Comparison of ENCODE assay signal across 29 cellular contexts in genomic region chr19:41578886-41579285, GRCh38. TPM values are rescaled to one million over a fixed set of nuclear protein-coding genes. Genes with fewer than 3 reads are reported as not detected.
DNase-seq lines count a peak whose midpoint lies in the region; ATAC-seq and TF ChIP-seq lines count a peak whose summit lies in the region.
"Had no signal": no experiment of that assay in that cellular context is flagged by ENCODE, and none has a peak within 500 bp of the region (broad histone marks: within the 10 kb centered on the region; RNA-seq: fewer than 3 reads in every experiment).

No MANE protein-coding gene starts in this region.

- H2BK120ac ChIP-seq in neuronal stem cell (ENCODE audit: low read depth, low read length), result no peak overlapping the region

- no peak overlapping the region for H2BK12ac ChIP-seq in neuronal stem cell (ENCODE audit: low read length)

- no peak for ATAC-seq in T-helper 17 cell
- ATAC-seq in naive thymus-derived CD8-positive, alpha-beta T cell, result no peak
- ATAC-seq: GM12878 had no signal

- no peak for DNase-seq in T-helper 17 cell
- peak; percentile 81 for DNase-seq in esophagus muscularis mucosa (ENCODE audit: extremely low spot score)
- DNase-seq in osteocyte (ENCODE audit: extremely low spot score, unreplicated experiment), result peak; percentile 51
- DNase-seq in neuronal stem cell (ENCODE audit: low spot score), result no peak
- DNase-seq in SW480 (ENCODE audit: low spot score), result no peak
- no peak for DNase-seq in naive thymus-derived CD8-positive, alpha-beta T cell
- DNase-seq: 8988T; ACHN; BE2C; C1 segment of cervical spinal cord; CD4-positive, alpha-beta memory T cell; CD4-positive, CD25-positive, alpha-beta regulatory T cell; CD8-positive, alpha-beta memory T cell; COR-L47; DMS 273 treated with DMSO at 0.1 percent for 48 hours; DMS153; DMS53; DMS79; DND-41; EL; GDM1 had no signal

- no peak for TF ChIP-seq EP300 in esophagus muscularis mucosa (IDR thresholded peaks at IDR 0.05)

- H3K79me1 ChIP-seq in neuronal stem cell (ENCODE audit: low read depth, low read length), result no peaks in the 10 kb centered on the region

- no peak overlapping the region for H2BK5ac ChIP-seq in neuronal stem cell (ENCODE audit: low read length)

- H3K9me3 ChIP-seq in Loucy (ENCODE audit: insufficient read depth, low read depth, low read length), result peaks cover 10% of the 10 kb centered on the region; the same call in 1 of the 2 replicates
- H3K9me3 ChIP-seq in T-helper 17 cell (ENCODE audit: control insufficient read depth, low read length, poor library complexity, severe bottlenecking), result no peaks in the 10 kb centered on the region
- peaks cover 0 to 27% (median 11%) of the 10 kb centered on the region in 4 donors for H3K9me3 ChIP-seq in esophagus muscularis mucosa
- H3K9me3 ChIP-seq in neuronal stem cell (replicated peaks in 1 of 2; ENCODE audit: control insufficient read depth in 2 of 2, insufficient read depth in 1 of 2, low read depth in 1 of 2, low read length in 2 of 2), result peaks cover 0 to 18% of the 10 kb centered on the region in 2 donors
- H3K9me3 ChIP-seq: BE2C had no signal

- H3K27ac ChIP-seq in esophagus muscularis mucosa (replicated peaks in 1 of 4) (no peak overlapping the region), neuronal stem cell (replicated peaks; ENCODE audit: low read length) (no peak overlapping the region)
- H3K27ac ChIP-seq: BLaER1 had no signal

- no peak overlapping the region for H3K18ac ChIP-seq in neuronal stem cell (ENCODE audit: low read length)

- H3K4me2 ChIP-seq in Loucy (ENCODE audit: low read depth, low read length, poor library complexity, severe bottlenecking), result peak overlapping the region; percentile 81
- H3K4me2 ChIP-seq in neuronal stem cell (ENCODE audit: insufficient read depth, low read length, poor library complexity, severe bottlenecking), result no peak overlapping the region
- H3K4me2 ChIP-seq: BLaER1 had no signal

- TF ChIP-seq CTCF in Loucy (conservative IDR thresholded peaks at IDR 0.05; ENCODE audit: low read length) (no peak), esophagus muscularis mucosa (IDR thresholded peaks at IDR 0.05) (no peak), osteocyte (IDR thresholded peaks at IDR 0.05) (no peak)

- H3K79me2 ChIP-seq in Loucy (ENCODE audit: insufficient read depth, low read length), result no peaks in the 10 kb centered on the region

- H3K9me2 ChIP-seq in Loucy (replicated peaks; ENCODE audit: low read depth, low read length), result no peaks in the 10 kb centered on the region

- no peak overlapping the region for H3K4me3 Mint-ChIP-seq in T-helper 17 cell
- no peak overlapping the region for H3K4me3 Mint-ChIP-seq in osteocyte (ENCODE audit: unreplicated experiment)
- no peak overlapping the region for H3K4me3 Mint-ChIP-seq in naive thymus-derived CD8-positive, alpha-beta T cell
- H3K4me3 Mint-ChIP-seq: CD14-positive monocyte; CD4-positive, alpha-beta memory T cell; CD4-positive, CD25-positive, alpha-beta regulatory T cell; CD8-positive, alpha-beta memory T cell had no signal

- H3K27ac Mint-ChIP-seq in T-helper 17 cell (peak overlapping the region; percentile 62), osteocyte (ENCODE audit: unreplicated experiment) (no peak overlapping the region)
- H3K27ac Mint-ChIP-seq in naive thymus-derived CD8-positive, alpha-beta T cell, result peak overlapping the region in 1 of 10 donors; percentile 52
- H3K27ac Mint-ChIP-seq: CD14-positive monocyte; CD4-positive, alpha-beta memory T cell had no signal

- no peak overlapping the region for H3K4ac ChIP-seq in neuronal stem cell (ENCODE audit: low read length)

- no peaks in the 10 kb centered on the region for H3K27me3 Mint-ChIP-seq in T-helper 17 cell
- peaks cover 6% of the 10 kb centered on the region for H3K27me3 Mint-ChIP-seq in osteocyte (ENCODE audit: unreplicated experiment)
- H3K27me3 Mint-ChIP-seq in naive thymus-derived CD8-positive, alpha-beta T cell, result no peaks in the 10 kb centered on the region
- H3K27me3 Mint-ChIP-seq: CD4-positive, alpha-beta memory T cell; CD4-positive, CD25-positive, alpha-beta regulatory T cell; CD8-positive, alpha-beta memory T cell had no signal

- no peak for TF ChIP-seq POLR2A in esophagus muscularis mucosa (IDR thresholded peaks at IDR 0.05; ENCODE audit: low read depth)

- H3K36me3 Mint-ChIP-seq in T-helper 17 cell (ENCODE audit: low read depth) (peaks cover 15% of the 10 kb centered on the region), osteocyte (ENCODE audit: unreplicated experiment) (no peaks in the 10 kb centered on the region)
- peaks cover 36 to 71% (median 45%) of the 10 kb centered on the region in 3 donors for H3K36me3 Mint-ChIP-seq in naive thymus-derived CD8-positive, alpha-beta T cell

- peaks cover 34% of the 10 kb centered on the region for H3K4me1 ChIP-seq in Loucy (ENCODE audit: insufficient read depth, low read length, poor library complexity, severe bottlenecking)
- H3K4me1 ChIP-seq in esophagus muscularis mucosa, result no peaks in the 10 kb centered on the region
- no peaks in the 10 kb centered on the region for H3K4me1 ChIP-seq in neuronal stem cell (ENCODE audit: control insufficient read depth in 2 of 2, insufficient read depth in 1 of 2, low read depth in 1 of 2, low read length in 2 of 2)
- H3K4me1 ChIP-seq: BE2C had no signal

- no peak overlapping the region for H2BK15ac ChIP-seq in neuronal stem cell (ENCODE audit: low read length)

- H2AK5ac ChIP-seq in neuronal stem cell (ENCODE audit: low read depth, low read length), result no peak overlapping the region

- H3K27me3 ChIP-seq in Loucy (ENCODE audit: insufficient read depth, low read length, poor library complexity, severe bottlenecking), result no peaks in the 10 kb centered on the region
- peaks cover 0 to 38% (median 0%) of the 10 kb centered on the region in 4 donors for H3K27me3 ChIP-seq in esophagus muscularis mucosa
- no peaks in the 10 kb centered on the region for H3K27me3 ChIP-seq in neuronal stem cell (ENCODE audit: control insufficient read depth in 3 of 3, insufficient read depth in 3 of 3, low read depth in 1 of 3, low read length in 3 of 3)
- H3K27me3 ChIP-seq: BE2C, BLaER1 had no signal

- H4K91ac ChIP-seq in neuronal stem cell (ENCODE audit: low read depth, low read length, poor library complexity), result no peak overlapping the region

- 39% methylated on average over 2 of the region's 2 CpGs for WGBS in esophagus muscularis mucosa
- WGBS in neuronal stem cell (ENCODE audit: extremely low coverage in 2 of 2, insufficient read length in 2 of 2, insufficient replicate concordance in 1 of 2), 2 donors, result no CpG with 5 or more reads among the region's 2 CpGs

- H3K4me3 ChIP-seq in Loucy (ENCODE audit: low read length, poor library complexity, severe bottlenecking), result no peak overlapping the region
- H3K4me3 ChIP-seq in esophagus muscularis mucosa, result no peak overlapping the region
- H3K4me3 ChIP-seq in neuronal stem cell (ENCODE audit: low read length in 2 of 2), result no peak overlapping the region
- H3K4me3 ChIP-seq: BLaER1, GM12878 had no signal

- intact Hi-C loops in esophagus muscularis mucosa (cut with DNase I), result no loop called here

- no peaks in the 10 kb centered on the region for H4K20me1 ChIP-seq in Loucy (ENCODE audit: insufficient read depth, low read length, poor library complexity, severe bottlenecking)

- no peaks in the 10 kb centered on the region for H3F3A ChIP-seq in Loucy (ENCODE audit: low read depth)

- no peak overlapping the region for H3K23ac ChIP-seq in neuronal stem cell (ENCODE audit: low read depth, low read length, poor library complexity)

- POLR2A ChIA-PET in naive thymus-derived CD8-positive, alpha-beta T cell (lab: Charles Lee), result interaction anchor here (0.6 kb wide), 1 partner anchor 87 kb away, joined by 3 read pairs; no protein-coding TSS in a partner anchor

- H2AFZ ChIP-seq in Loucy (ENCODE audit: low read length) (no peak overlapping the region), neuronal stem cell (ENCODE audit: low read length) (no peak overlapping the region)

- H3K14ac ChIP-seq in neuronal stem cell (ENCODE audit: low read length), result no peak overlapping the region

- H3K36me3 ChIP-seq in Loucy (ENCODE audit: insufficient read depth, low read length), result no peaks in the 10 kb centered on the region
- H3K36me3 ChIP-seq in esophagus muscularis mucosa, result no peaks in the 10 kb centered on the region
- H3K36me3 ChIP-seq in neuronal stem cell (replicated peaks in 1 of 2; ENCODE audit: control insufficient read depth in 2 of 2, insufficient read depth in 2 of 2, low read length in 2 of 2), result no peaks in the 10 kb centered on the region
- H3K36me3 ChIP-seq: BE2C had no signal

- H3K4me1 Mint-ChIP-seq in T-helper 17 cell, result peaks cover 24% of the 10 kb centered on the region
- no peaks in the 10 kb centered on the region for H3K4me1 Mint-ChIP-seq in osteocyte (ENCODE audit: unreplicated experiment)
- peaks cover 13 to 32% (median 26%) of the 10 kb centered on the region in 4 donors for H3K4me1 Mint-ChIP-seq in naive thymus-derived CD8-positive, alpha-beta T cell

- no peak overlapping the region for H4K8ac ChIP-seq in neuronal stem cell (ENCODE audit: low read depth, low read length)

- H3K9ac ChIP-seq in Loucy (ENCODE audit: low read depth, low read length, poor library complexity, severe bottlenecking) (no peak overlapping the region), neuronal stem cell (ENCODE audit: low read depth, low read length, poor library complexity) (no peak overlapping the region)
- H3K9ac ChIP-seq: BLaER1 had no signal

- H3K9me3 Mint-ChIP-seq in osteocyte (ENCODE audit: unreplicated experiment), result peaks cover 24% of the 10 kb centered on the region
- peaks cover 0 to 27% (median 13%) of the 10 kb centered on the region in 9 donors for H3K9me3 Mint-ChIP-seq in naive thymus-derived CD8-positive, alpha-beta T cell

RNA-seq across cellular contexts. Expression of gene CEACAM21, which starts 2.9 kb away (rescaled TPM):
- 10 to 100 TPM; 40.5 to 44.4 TPM for total RNA-seq in T-helper 17 cell
- 1 to 10 TPM in 1 of 4 donors, under 1 TPM in 1, not detected in 2; 0.83 to 1.8 TPM for total RNA-seq in esophagus muscularis mucosa
- total RNA-seq in osteocyte, result not detected in 2 replicates
- 1.2 TPM for polyA plus RNA-seq in neuronal stem cell (2013, experiment 1 of 2)
- 0.83 TPM for polyA plus RNA-seq in neuronal stem cell (2013, experiment 2 of 2)
- total RNA-seq in naive thymus-derived CD8-positive, alpha-beta T cell, result 10 to 100 TPM; 56.7 to 59.1 TPM
- polyA plus RNA-seq in naive thymus-derived CD8-positive, alpha-beta T cell, result 10 to 100 TPM; 16.7 to 44.2 (median 19.8) TPM
- total RNA-seq: Daoy had no signal
- polyA plus RNA-seq: AG04450 had no signal

RNA-seq across cellular contexts. Expression of gene CEACAM4, which starts 48.0 kb away (rescaled TPM):
- under 1 TPM; 0.31 to 0.92 TPM for total RNA-seq in T-helper 17 cell
- 1 to 10 TPM in 2 of 4 donors, under 1 TPM in 2; 0.46 to 3.3 (median 1.1) TPM for total RNA-seq in esophagus muscularis mucosa
- total RNA-seq in osteocyte, result not detected in 2 replicates
- polyA plus RNA-seq in neuronal stem cell (2013, experiment 1 of 2), result not detected
- not detected for polyA plus RNA-seq in neuronal stem cell (2013, experiment 2 of 2)
- total RNA-seq in naive thymus-derived CD8-positive, alpha-beta T cell, result not detected
- polyA plus RNA-seq in naive thymus-derived CD8-positive, alpha-beta T cell, result not detected
- total RNA-seq: A673; CD8-positive, alpha-beta memory T cell; Daoy; G401; GM12878 had no signal
- polyA plus RNA-seq: AG04450; CD4-positive, alpha-beta memory T cell; CD8-positive, alpha-beta memory T cell; GM12878 had no signal

Comparison
In these comparisons a context has a peak if more than half of its experiments do, and no peak if none do; other contexts are left out.
1. DNase-seq: peak in esophagus muscularis mucosa (single experiment) and osteocyte (single experiment); none in T-helper 17 cell (0 of 3), neuronal stem cell (single experiment), SW480 (single experiment) and naive thymus-derived CD8-positive, alpha-beta T cell (0 of 10).
2. RNA of gene CEACAM21, which starts 2.9 kb away (total RNA-seq): 56.7 to 59.1 TPM in naive thymus-derived CD8-positive, alpha-beta T cell and 40.5 to 44.4 TPM in T-helper 17 cell; 0.83 to 1.8 TPM in esophagus muscularis mucosa and not detected in osteocyte; every median in the first group is over 10 times any median in the second.